ENCODE assay signal across 13 cellular contexts in genomic region chr11:23509023-23509422, GRCh38.
DNase-seq lines count a peak whose midpoint lies in the region; ATAC-seq and TF ChIP-seq lines count a peak whose summit lies in the region.
"Had no signal": no experiment of that assay in that cellular context is flagged by ENCODE, and none has a peak within 500 bp of the region (broad histone marks: within the 10 kb centered on the region; RNA-seq: fewer than 3 reads in every experiment).

No MANE protein-coding gene starts in this region.

- H3K79me1 ChIP-seq in mesenchymal stem cell (replicated peaks; ENCODE audit: low read length, poor library complexity, severe bottlenecking): no peaks in the 10 kb centered on the region

- H3K23ac ChIP-seq in mesenchymal stem cell (ENCODE audit: low read length in 2 of 2): no peak overlapping the region

- TF ChIP-seq CTCF in coronary artery (IDR thresholded peaks at IDR 0.05): no peak

- no peak overlapping the region for H2AK5ac ChIP-seq in mesenchymal stem cell (ENCODE audit: low read length, severe bottlenecking)

- H2BK12ac ChIP-seq in mesenchymal stem cell (ENCODE audit: low read length in 2 of 2): no peak overlapping the region

- H3K4me3 ChIP-seq in mesenchymal stem cell (ENCODE audit: insufficient read depth in 1 of 2, low read depth in 1 of 2, low read length in 2 of 2): no peak overlapping the region
- H3K4me3 ChIP-seq in coronary artery: no peak overlapping the region
- H3K4me3 ChIP-seq: ascending aorta, lower lobe of right lung, thoracic aorta had no signal

- no peaks in the 10 kb centered on the region for H3K9me3 ChIP-seq in mesenchymal stem cell (ENCODE audit: control insufficient read depth, low read length)
- H3K9me3 ChIP-seq: ascending aorta, lower lobe of right lung, thoracic aorta had no signal

- H3K27ac Mint-ChIP-seq in activated CD8-positive, alpha-beta memory T cell treated with anti-CD3 and anti-CD28 coated beads, Interleukin-2, amount 10 ng/mL, durations not matched to agents 7 days and 5 days: no peak overlapping the region

- no peak overlapping the region for H3K14ac ChIP-seq in mesenchymal stem cell (ENCODE audit: low read length in 2 of 2)

- CTCF ChIA-PET in activated CD8-positive, alpha-beta memory T cell treated with anti-CD3 and anti-CD28 coated beads, Interleukin-2, amount 10 ng/mL, durations not matched to agents 7 days and 5 days (lab: Charles Lee): no interaction called here

- H3K4me2 ChIP-seq in mesenchymal stem cell (ENCODE audit: low read length, poor library complexity, severe bottlenecking): no peak overlapping the region

- no peak overlapping the region for H3K4me3 Mint-ChIP-seq in activated CD8-positive, alpha-beta memory T cell treated with anti-CD3 and anti-CD28 coated beads, Interleukin-2, amount 10 ng/mL, durations not matched to agents 7 days and 5 days
- H3K4me3 Mint-ChIP-seq: neural crest cell had no signal

- ATAC-seq in GM18502 (IDR thresholded peaks at IDR 0.05; ENCODE audit: poor library complexity, unreplicated experiment) (peak; percentile 40), HG02981 (IDR thresholded peaks at IDR 0.05; ENCODE audit: unreplicated experiment) (peak; percentile 81), HG03469 (IDR thresholded peaks at IDR 0.05; ENCODE audit: unreplicated experiment) (no peak)
- ATAC-seq in activated CD8-positive, alpha-beta memory T cell treated with anti-CD3 and anti-CD28 coated beads, Interleukin-2, amount 10 ng/mL, durations not matched to agents 7 days and 5 days: no peak
- ATAC-seq: lower lobe of right lung had no signal

- H3K27me3 ChIP-seq in mesenchymal stem cell (ENCODE audit: control insufficient read depth in 1 of 2, insufficient read depth in 1 of 2, low read length in 2 of 2): peaks cover 0 to 11% of the 10 kb centered on the region in 2 experiments
- H3K27me3 ChIP-seq: ascending aorta had no signal

- no peaks in the 10 kb centered on the region for H3K36me3 Mint-ChIP-seq in activated CD8-positive, alpha-beta memory T cell treated with anti-CD3 and anti-CD28 coated beads, Interleukin-2, amount 10 ng/mL, durations not matched to agents 7 days and 5 days

- no peak overlapping the region for H2AFZ ChIP-seq in mesenchymal stem cell (ENCODE audit: low read depth, low read length)

- no peak overlapping the region for H4K91ac ChIP-seq in mesenchymal stem cell (ENCODE audit: low read length)

- no peaks in the 10 kb centered on the region for H3K27me3 Mint-ChIP-seq in activated CD8-positive, alpha-beta memory T cell treated with anti-CD3 and anti-CD28 coated beads, Interleukin-2, amount 10 ng/mL, durations not matched to agents 7 days and 5 days

- H3K4me1 ChIP-seq in mesenchymal stem cell (ENCODE audit: control insufficient read depth, insufficient read depth, low read depth, low read length): no peaks in the 10 kb centered on the region
- H3K4me1 ChIP-seq: ascending aorta, lower lobe of right lung had no signal

- H3K9ac ChIP-seq in mesenchymal stem cell (ENCODE audit: low read length): no peak overlapping the region

- H3K9me3 Mint-ChIP-seq in activated CD8-positive, alpha-beta memory T cell treated with anti-CD3 and anti-CD28 coated beads, Interleukin-2, amount 10 ng/mL, durations not matched to agents 7 days and 5 days (ENCODE audit: low read depth): peaks cover 5% of the 10 kb centered on the region
- H3K9me3 Mint-ChIP-seq: neural crest cell had no signal

- no peak overlapping the region for H3K27ac ChIP-seq in mesenchymal stem cell (ENCODE audit: low read length, poor library complexity, severe bottlenecking)
- no peak overlapping the region for H3K27ac ChIP-seq in coronary artery
- H3K27ac ChIP-seq: ascending aorta, lower lobe of right lung, thoracic aorta had no signal

- no peak overlapping the region for H2BK15ac ChIP-seq in mesenchymal stem cell (ENCODE audit: low read depth, poor library complexity, severe bottlenecking)

- no peak overlapping the region for H3K18ac ChIP-seq in mesenchymal stem cell (ENCODE audit: low read depth in 1 of 2, low read length in 2 of 2)

- no peak overlapping the region for H2BK5ac ChIP-seq in mesenchymal stem cell (ENCODE audit: low read depth, low read length, poor library complexity, severe bottlenecking)

- H3K36me3 ChIP-seq in mesenchymal stem cell (ENCODE audit: control insufficient read depth in 1 of 2, insufficient read depth in 2 of 2, low read depth in 1 of 2, low read length in 2 of 2): no peaks in the 10 kb centered on the region
- H3K36me3 ChIP-seq: ascending aorta, lower lobe of right lung, thoracic aorta had no signal

- H3K4ac ChIP-seq in mesenchymal stem cell (ENCODE audit: low read depth in 1 of 2, low read length in 2 of 2): no peak overlapping the region

- DNase-seq in astrocyte of the hippocampus (ENCODE audit: low read depth, low spot score): peak; percentile 45
- DNase-seq in mesenchymal stem cell: peak; percentile 36
- DNase-seq in activated CD8-positive, alpha-beta memory T cell treated with anti-CD3 and anti-CD28 coated beads, Interleukin-2, amount 10 ng/mL, durations not matched to agents 7 days and 5 days: no peak
- DNase-seq in activated gamma-delta T cell treated with Interleukin-2 at 50 U/mL for 16 hours: no peak
- no peak for DNase-seq in coronary artery (ENCODE audit: low spot score)
- DNase-seq: lower lobe of right lung, small intestine had no signal

- H3K4me1 Mint-ChIP-seq in activated CD8-positive, alpha-beta memory T cell treated with anti-CD3 and anti-CD28 coated beads, Interleukin-2, amount 10 ng/mL, durations not matched to agents 7 days and 5 days: no peaks in the 10 kb centered on the region
- H3K4me1 Mint-ChIP-seq: neural crest cell had no signal

- no peak overlapping the region for H4K8ac ChIP-seq in mesenchymal stem cell (ENCODE audit: low read length)

- H2BK120ac ChIP-seq in mesenchymal stem cell (ENCODE audit: low read depth, low read length): no peak overlapping the region

Comparison
In these comparisons a context has a peak if more than half of its experiments do, and no peak if none do; other contexts are left out.
1. ATAC-seq: peak in GM18502 (single experiment) and HG02981 (single experiment); none in activated CD8-positive, alpha-beta memory T cell treated with anti-CD3 and anti-CD28 coated beads, Interleukin-2, amount 10 ng/mL, durations not matched to agents 7 days and 5 days (single experiment) and HG03469 (single experiment).
2. DNase-seq: peak in astrocyte of the hippocampus (single experiment) and mesenchymal stem cell (single experiment); none in activated CD8-positive, alpha-beta memory T cell treated with anti-CD3 and anti-CD28 coated beads, Interleukin-2, amount 10 ng/mL, durations not matched to agents 7 days and 5 days (single experiment), activated gamma-delta T cell treated with Interleukin-2 at 50 U/mL for 16 hours (single experiment) and coronary artery (single experiment).